Comparison of ENCODE assay signal across 8 cellular contexts in genomic region chr5:43068037-43068436, GRCh38. TPM values are rescaled to one million over a fixed set of nuclear protein-coding genes. Genes with fewer than 3 reads are reported as not detected.
DNase-seq lines count a peak whose midpoint lies in the region; ATAC-seq, FAIRE-seq and TF ChIP-seq lines count a peak whose summit lies in the region.

No MANE protein-coding gene starts in this region.

- H3K4me1 ChIP-seq in GM12878 (ENCODE audit: control insufficient read depth, insufficient read depth, low read length) (peaks cover 10% of the 10 kb centered on the region), mesenchymal stem cell (ENCODE audit: control insufficient read depth, insufficient read depth, low read depth, low read length) (peaks cover 11% of the 10 kb centered on the region), upper lobe of left lung (peaks cover 26 to 48% (median 37%) of the 10 kb centered on the region in 4 donors)

- H3K9me3 Mint-ChIP-seq in activated naive CD4-positive, alpha-beta T cell treated with anti-CD3 and anti-CD28 coated beads, Interleukin-2, amount 50 U/mL, for 24 hours, result no peaks in the 10 kb centered on the region

- H3K4me2 ChIP-seq in GM12878 (ENCODE audit: control insufficient read depth, insufficient read depth), result peak overlapping the region; percentile 96
- H3K4me2 ChIP-seq in mesenchymal stem cell (ENCODE audit: low read length, poor library complexity, severe bottlenecking), result peak overlapping the region; percentile 64

- peak overlapping the region; percentile 90 for H2AK5ac ChIP-seq in mesenchymal stem cell (ENCODE audit: low read length, severe bottlenecking)

- peak overlapping the region; percentile 37 for H2BK120ac ChIP-seq in mesenchymal stem cell (ENCODE audit: low read depth, low read length)

- no peak overlapping the region for H3K18ac ChIP-seq in mesenchymal stem cell (ENCODE audit: low read depth in 1 of 2, low read length in 2 of 2)

- FAIRE-seq in GM12878 (lab: Jason Lieb, UNC), result no peak

- CTCF ChIA-PET in GM12878 (lab: Yijun Ruan, JAX), result interaction anchor here (0.8 to 2.6 kb wide), 10 partner anchors 26 to 322 kb away, joined by 3 to 22 read pairs (median 6); partner anchors contain the start of gene ZNF131

- H3K79me2 ChIP-seq in GM12878 (ENCODE audit: control insufficient read depth, insufficient read depth, low read length), result peaks cover 37% of the 10 kb centered on the region

- no TSS peak for BruUV-seq in GM12878 (replicated peaks; lab: Mats Ljungman, UMichigan)

- no peaks in the 10 kb centered on the region for H4K20me1 ChIP-seq in GM12878 (ENCODE audit: control insufficient read depth, insufficient read depth)

- intact Hi-C loops in GM12878 (cut with micrococcal nuclease; ENCODE audit: unreplicated experiment), result loop anchor here (5.0 kb wide), 1 partner anchor 414 kb away; the partner anchor contains the start of gene TMEM267

- H3K14ac ChIP-seq in mesenchymal stem cell (ENCODE audit: low read length in 2 of 2), result no peak overlapping the region

- H3K4me3 ChIP-seq in GM12878 (peak overlapping the region; percentile 91), mesenchymal stem cell (ENCODE audit: insufficient read depth in 1 of 2, low read depth in 1 of 2, low read length in 2 of 2) (peak overlapping the region in 1 of 2 experiments; percentile 95), upper lobe of left lung (peak overlapping the region; percentile 30 to 77 (median 70))

- peak overlapping the region in 1 of 2 experiments; percentile 24 for H3K4ac ChIP-seq in mesenchymal stem cell (ENCODE audit: low read depth in 1 of 2, low read length in 2 of 2)

- H3K4me3 Mint-ChIP-seq in activated naive CD4-positive, alpha-beta T cell treated with anti-CD3 and anti-CD28 coated beads, Interleukin-2, amount 50 U/mL, for 24 hours, result peak overlapping the region; percentile 99

- no peak for TF ChIP-seq POLR2A in GM12878 (IDR thresholded peaks at IDR 0.05; ENCODE audit: low read depth, low read length)
- TF ChIP-seq POLR2A in upper lobe of left lung (IDR thresholded peaks at IDR 0.05), result no peak

- TF ChIP-seq CTCF in GM12878 (IDR thresholded peaks at IDR 0.05 in 2 of 3, conservative IDR thresholded peaks at IDR 0.05 in 1 of 3; ENCODE audit: control insufficient read depth in 2 of 3, extremely low read depth in 1 of 3, insufficient read depth in 1 of 3, low read depth in 3 of 3, low read length in 3 of 3) (no peak), upper lobe of left lung (IDR thresholded peaks at IDR 0.05) (no peak)

- SMC1A ChIA-PET in GM12878 (lab: Charles Lee; ENCODE audit: uncharacterized antibody, unreplicated experiment), result interaction anchor here (0.6 to 3.0 kb wide), 7 partner anchors 22 to 448 kb away, joined by 3 to 9 read pairs (median 4); no protein-coding TSS in a partner anchor

- 58% methylated on average over 2 of the region's 2 CpGs for WGBS in GM12878 (ENCODE audit: insufficient coverage, insufficient replicate concordance, low lambda C conversion rate, missing lambda C conversion rate)
- 81% methylated on average over 2 of the region's 2 CpGs for WGBS in mesenchymal stem cell
- WGBS in upper lobe of left lung, 2 donors, result 72 to 87% methylated on average over 2 of the region's 2 CpGs

- ATAC-seq in GM12878, result no peak
- no peak for ATAC-seq in upper lobe of left lung (ENCODE audit: low FRiP score in 2 of 2)
- ATAC-seq in HG02763 (IDR thresholded peaks at IDR 0.05; ENCODE audit: unreplicated experiment), result no peak

- peak overlapping the region in 1 of 2 experiments; percentile 22 for H3K23ac ChIP-seq in mesenchymal stem cell (ENCODE audit: low read length in 2 of 2)

- no peaks in the 10 kb centered on the region for H3K27me3 Mint-ChIP-seq in activated naive CD4-positive, alpha-beta T cell treated with anti-CD3 and anti-CD28 coated beads, Interleukin-2, amount 50 U/mL, for 24 hours

- H4K91ac ChIP-seq in mesenchymal stem cell (ENCODE audit: low read length), result no peak overlapping the region

- H3K4me1 Mint-ChIP-seq in activated naive CD4-positive, alpha-beta T cell treated with anti-CD3 and anti-CD28 coated beads, Interleukin-2, amount 50 U/mL, for 24 hours, result peaks cover 41% of the 10 kb centered on the region

- no peak overlapping the region for H2BK15ac ChIP-seq in mesenchymal stem cell (ENCODE audit: low read depth, poor library complexity, severe bottlenecking)

- POLR2A ChIA-PET in GM12878 (lab: Charles Lee), result interaction anchor here (1.0 to 1.9 kb wide), 6 partner anchors 26 to 245 kb away, joined by 4 to 6 read pairs (median 4); partner anchors contain the start of gene HMGCS1

- H3K36me3 Mint-ChIP-seq in activated naive CD4-positive, alpha-beta T cell treated with anti-CD3 and anti-CD28 coated beads, Interleukin-2, amount 50 U/mL, for 24 hours, result peaks cover 6% of the 10 kb centered on the region

- TF ChIP-seq EP300 in GM12878 (IDR thresholded peaks at IDR 0.05; ENCODE audit: borderline replicate concordance in 1 of 2, control insufficient read depth in 1 of 2, low read depth in 2 of 2, low read length in 2 of 2), result no peak
- no peak for TF ChIP-seq EP300 in upper lobe of left lung (IDR thresholded peaks at IDR 0.05)

- in situ Hi-C loops in GM12878 (cut with MboI), result no loop called here

- H3K9me3 ChIP-seq in GM12878 (replicated peaks; ENCODE audit: control insufficient read depth, insufficient read depth, low read length) (no peaks in the 10 kb centered on the region), mesenchymal stem cell (ENCODE audit: control insufficient read depth, low read length) (no peaks in the 10 kb centered on the region), upper lobe of left lung (no peaks in the 10 kb centered on the region)

- peak overlapping the region; percentile 100 for H3K27ac ChIP-seq in GM12878 (ENCODE audit: control insufficient read depth, insufficient read depth)
- H3K27ac ChIP-seq in mesenchymal stem cell (ENCODE audit: low read length, poor library complexity, severe bottlenecking), result peak overlapping the region; percentile 97
- H3K27ac ChIP-seq in upper lobe of left lung, result peak overlapping the region in 3 of 4 donors; percentile 99 to 100 (median 100)

- RAD21 ChIA-PET in GM12878 (lab: Charles Lee; ENCODE audit: unreplicated experiment), result interaction anchor here (0.6 to 3.0 kb wide), 6 partner anchors 27 to 159 kb away, joined by 3 to 8 read pairs (median 4); no protein-coding TSS in a partner anchor

- no peak for TF ChIP-seq RAD21 in GM12878 (IDR thresholded peaks at IDR 0.05; ENCODE audit: insufficient read depth, low read depth, low read length)

- peaks cover 16% of the 10 kb centered on the region for H3K79me1 ChIP-seq in mesenchymal stem cell (replicated peaks; ENCODE audit: low read length, poor library complexity, severe bottlenecking)

- no peak overlapping the region for H2BK5ac ChIP-seq in mesenchymal stem cell (ENCODE audit: low read depth, low read length, poor library complexity, severe bottlenecking)

- H3K9ac ChIP-seq in GM12878 (ENCODE audit: control insufficient read depth, insufficient read depth, low read length), result peak overlapping the region; percentile 100
- H3K9ac ChIP-seq in mesenchymal stem cell (ENCODE audit: low read length), result peak overlapping the region; percentile 100

- no peak overlapping the region for H2BK12ac ChIP-seq in mesenchymal stem cell (ENCODE audit: low read length in 2 of 2)

- no peak overlapping the region for H4K8ac ChIP-seq in mesenchymal stem cell (ENCODE audit: low read length)

- peak overlapping the region; percentile 100 for H3K27ac Mint-ChIP-seq in activated naive CD4-positive, alpha-beta T cell treated with anti-CD3 and anti-CD28 coated beads, Interleukin-2, amount 50 U/mL, for 24 hours

- no peak for DNase-seq in activated naive CD4-positive, alpha-beta T cell treated with anti-CD3 and anti-CD28 coated beads, Interleukin-2, amount 50 U/mL, for 16 hours
- DNase-seq in GM12878 (ENCODE audit: low read depth, low spot score) (no peak), mesenchymal stem cell (no peak), upper lobe of left lung (no peak), NCI-H2029 (lab: John Stamatoyannopoulos, UW) (no peak)
- DNase-seq in activated effector memory CD4-positive, alpha-beta T cell treated with anti-CD3 and anti-CD28 coated beads, Interleukin-2, amount 50 U/mL, for 16 hours, result no peak

- no peak overlapping the region for H2AFZ ChIP-seq in GM12878 (ENCODE audit: control insufficient read depth, low read depth, low read length)
- no peak overlapping the region for H2AFZ ChIP-seq in mesenchymal stem cell (ENCODE audit: low read depth, low read length)

- H3K27me3 ChIP-seq in GM12878 (replicated peaks in 1 of 2; ENCODE audit: control insufficient read depth in 2 of 2, insufficient read depth in 2 of 2, low read length in 1 of 2) (no peaks in the 10 kb centered on the region), mesenchymal stem cell (ENCODE audit: control insufficient read depth in 1 of 2, insufficient read depth in 1 of 2, low read length in 2 of 2) (no peaks in the 10 kb centered on the region), upper lobe of left lung (no peaks in the 10 kb centered on the region)

- H3K36me3 ChIP-seq in GM12878 (ENCODE audit: control insufficient read depth in 2 of 2, insufficient read depth in 2 of 2, low read length in 1 of 2) (peaks cover 3 to 5% of the 10 kb centered on the region in 2 experiments; a peak in 2 of 4 replicates), mesenchymal stem cell (ENCODE audit: control insufficient read depth in 1 of 2, insufficient read depth in 2 of 2, low read depth in 1 of 2, low read length in 2 of 2) (peaks cover 10 to 23% of the 10 kb centered on the region in 2 experiments), upper lobe of left lung (peaks cover 7 to 18% (median 13%) of the 10 kb centered on the region in 4 donors)

RNA-seq across cellular contexts. Expression of gene ANXA2R, which starts 27.9 kb away (rescaled TPM):
- 5.8 and 9.3 TPM in 2 replicates for total RNA-seq in GM12878 (2013; cell fraction: nucleolus; rRNA removed)
- total RNA-seq in GM12878 (2014; rRNA removed) (4.3 and 4.7 TPM in 2 replicates), GM12878 (2014; rRNA removed; fragmentation: Illumina TruSeq; extraction: Trizol) (4.2 and 5.1 TPM in 2 replicates), GM12878 (2021) (4.4 and 5.2 TPM in 2 replicates), upper lobe of left lung (10 to 100 TPM in 1 of 6 donors, 1 to 10 TPM in 5; 2.0 to 25.1 (median 4.3) TPM)
- 1.4 TPM for polyA plus RNA-seq in GM12878 (2011; ENCODE audit: low read depth)
- polyA plus RNA-seq in GM12878 (2011; rRNA removed) (1.8 and 2.3 TPM in 2 replicates), GM12878 (2014; fragmentation: Illumina TruSeq; extraction: Trizol) (3.6 and 3.7 TPM in 2 replicates), GM12878 (2014; fragmentation: Nextera tagmentation; extraction: Ambion mirVana) (1 to 10 TPM; 3.2 to 4.5 TPM), GM12878 (2014; rRNA removed) (6.8 and 7.8 TPM in 2 replicates), GM12878 (2016; fragmentation: Nextera tagmentation; extraction: Ambion mirVana) (1 to 10 TPM; 6.4 to 6.7 TPM)
- polyA plus RNA-seq in GM12878 (2011; cell fraction: cytosol; rRNA removed), result 1.6 and 2.1 TPM in 2 replicates
- 4.3 and 4.7 TPM in 2 replicates for polyA plus RNA-seq in GM12878 (2011; cell fraction: nucleus; rRNA removed)
- 2.2 and 2.4 TPM in 2 replicates for polyA plus RNA-seq in GM12878 (2012)
- polyA minus RNA-seq in GM12878 (2011; rRNA and poly(A)+ RNA removed), result 3.0 and 4.7 TPM in 2 replicates
- polyA minus RNA-seq in GM12878 (2011; cell fraction: cytosol; rRNA and poly(A)+ RNA removed), result 0.62 TPM in 1 of 2 replicates, not detected in the other
- 7.4 and 18.5 TPM in 2 replicates for polyA minus RNA-seq in GM12878 (2011; cell fraction: nucleus; rRNA and poly(A)+ RNA removed)
- 1.8 TPM for polyA plus RNA-seq in mesenchymal stem cell (2013, experiment 1 of 2)
- 1.8 TPM for polyA plus RNA-seq in mesenchymal stem cell (2013, experiment 2 of 2)

RNA-seq across cellular contexts. Expression of gene ZNF131, which starts 52.7 kb away (rescaled TPM):
- total RNA-seq in GM12878 (2013; cell fraction: nucleolus; rRNA removed), result 107 and 112 TPM in 2 replicates
- 28.0 and 32.5 TPM in 2 replicates for total RNA-seq in GM12878 (2014; rRNA removed)
- 52.6 and 53.0 TPM in 2 replicates for total RNA-seq in GM12878 (2014; rRNA removed; fragmentation: Illumina TruSeq; extraction: Trizol)
- total RNA-seq in GM12878 (2021), result 28.5 and 31.6 TPM in 2 replicates
- 13.9 TPM for polyA plus RNA-seq in GM12878 (2011; ENCODE audit: low read depth)
- polyA plus RNA-seq in GM12878 (2011; rRNA removed), result 47.9 and 67.2 TPM in 2 replicates
- 20.0 and 21.2 TPM in 2 replicates for polyA plus RNA-seq in GM12878 (2011; cell fraction: cytosol; rRNA removed)
- 36.3 and 39.3 TPM in 2 replicates for polyA plus RNA-seq in GM12878 (2011; cell fraction: nucleus; rRNA removed)
- 17.6 and 20.0 TPM in 2 replicates for polyA plus RNA-seq in GM12878 (2012)
- polyA plus RNA-seq in GM12878 (2014; fragmentation: Illumina TruSeq; extraction: Trizol), result 49.1 and 76.0 TPM in 2 replicates
- polyA plus RNA-seq in GM12878 (2014; fragmentation: Nextera tagmentation; extraction: Ambion mirVana), result 10 to 100 TPM; 16.4 to 23.3 TPM
- 23.2 and 27.9 TPM in 2 replicates for polyA plus RNA-seq in GM12878 (2014; rRNA removed)
- 10 to 100 TPM; 24.9 to 28.5 TPM for polyA plus RNA-seq in GM12878 (2016; fragmentation: Nextera tagmentation; extraction: Ambion mirVana)
- 35.7 and 57.9 TPM in 2 replicates for polyA minus RNA-seq in GM12878 (2011; rRNA and poly(A)+ RNA removed)
- polyA minus RNA-seq in GM12878 (2011; cell fraction: cytosol; rRNA and poly(A)+ RNA removed), result 17.0 and 20.3 TPM in 2 replicates
- 29.6 and 53.0 TPM in 2 replicates for polyA minus RNA-seq in GM12878 (2011; cell fraction: nucleus; rRNA and poly(A)+ RNA removed)
- polyA plus RNA-seq in mesenchymal stem cell (2013, experiment 1 of 2), result 27.1 TPM
- polyA plus RNA-seq in mesenchymal stem cell (2013, experiment 2 of 2), result 24.9 TPM
- 10 to 100 TPM; 19.4 to 70.2 (median 27.1) TPM for total RNA-seq in upper lobe of left lung
